In the genomic region with DNA sequence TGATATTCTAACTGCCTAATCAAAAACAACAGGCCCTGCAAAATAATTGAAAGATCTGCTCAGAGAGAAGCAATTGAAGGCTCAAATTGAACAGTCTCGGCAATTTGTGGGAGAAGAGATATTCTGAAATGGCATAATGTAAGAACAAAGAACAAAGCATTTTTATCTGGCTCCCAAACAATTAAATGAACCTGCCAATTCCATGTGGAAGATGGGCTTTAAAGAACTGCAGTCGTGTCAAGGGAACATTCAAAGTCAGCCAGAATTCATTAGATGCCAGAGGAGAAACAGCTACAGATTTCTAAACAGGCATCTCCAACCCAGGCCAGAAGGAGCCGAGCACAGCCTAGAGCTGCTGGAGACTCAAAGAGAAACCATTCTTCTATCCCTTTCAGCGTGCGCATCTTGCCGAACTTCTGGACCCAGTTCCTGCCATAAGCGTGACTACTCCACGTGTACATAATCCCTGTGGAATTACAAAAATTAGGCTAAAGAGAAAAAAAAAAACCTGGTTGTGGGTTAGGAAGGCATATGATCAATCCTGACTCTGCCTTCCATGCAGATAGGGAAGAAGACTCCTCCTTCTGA, we compare ENCODE assay signal across 19 cellular contexts.
A peak's percentile ranks its signal among the peaks of the same experiment; 100 is the strongest.
DNase-seq lines count a peak whose midpoint lies in the region; ATAC-seq and TF ChIP-seq lines count a peak whose summit lies in the region.
"Had no signal": no experiment of that assay in that cellular context is flagged by ENCODE, and none has a peak within 500 bp of the region (broad histone marks: within the 10 kb centered on the region; RNA-seq: fewer than 3 reads in every experiment).

No MANE protein-coding gene starts in this region.

- peaks cover 12% of the 10 kb centered on the region for H3K27me3 Mint-ChIP-seq in glutamatergic neuron (ENCODE audit: unreplicated experiment)

- H3K9me3 ChIP-seq in left ventricle myocardium inferior (replicated peaks) (peaks cover 8% of the 10 kb centered on the region), SK-N-SH (no peaks in the 10 kb centered on the region)

- 88% methylated on average over 8 of the region's 8 CpGs for WGBS in SK-N-SH (ENCODE audit: low lambda C conversion rate)

- peaks cover 13% of the 10 kb centered on the region for H3K36me3 Mint-ChIP-seq in glutamatergic neuron (ENCODE audit: unreplicated experiment)

- H3K4me3 Mint-ChIP-seq in glutamatergic neuron (ENCODE audit: unreplicated experiment): no peak overlapping the region
- H3K4me3 Mint-ChIP-seq: B cell; CD4-positive, alpha-beta T cell had no signal

- peak overlapping the region; percentile 28 for H3K27ac Mint-ChIP-seq in glutamatergic neuron (ENCODE audit: unreplicated experiment)
- H3K27ac Mint-ChIP-seq: B cell; CD4-positive, alpha-beta T cell had no signal

- H3K4me3 ChIP-seq in left ventricle myocardium inferior (no peak overlapping the region), SK-N-SH (ENCODE audit: low read depth in 2 of 2, low read length in 1 of 2) (no peak overlapping the region)
- H3K4me3 ChIP-seq: MG63 had no signal

- intact Hi-C loops in left ventricle myocardium superior (cut with micrococcal nuclease) (no loop called here), left ventricle myocardium inferior (cut with micrococcal nuclease) (no loop called here)

- H3K9ac ChIP-seq in SK-N-SH: no peak overlapping the region

- peaks cover 3% of the 10 kb centered on the region for H3F3A ChIP-seq in SK-N-SH (replicated peaks; ENCODE audit: insufficient read depth)

- H3K36me3 ChIP-seq in left ventricle myocardium inferior (no peaks in the 10 kb centered on the region), SK-N-SH (replicated peaks in 1 of 2; ENCODE audit: control insufficient read depth in 1 of 2, insufficient read depth in 2 of 2, low read length in 1 of 2) (peaks cover 0 to 7% of the 10 kb centered on the region in 2 experiments)

- CTCF ChIA-PET in SK-N-SH (lab: Yijun Ruan, JAX): interaction anchor here (0.6 to 1.0 kb wide), 5 partner anchors 10 to 184 kb away, joined by 3 to 4 read pairs (median 3); no protein-coding TSS in a partner anchor

- POLR2A ChIA-PET in SK-N-SH (lab: Yijun Ruan, JAX): no interaction called here

- TF ChIP-seq EP300 in SK-N-SH (IDR thresholded peaks at IDR 0.05; ENCODE audit: borderline replicate concordance in 1 of 2, low read depth in 1 of 2, low read length in 1 of 2): peak in 1 of 2 experiments; percentile 69; a peak in 2 of 4 replicates

- peaks cover 19% of the 10 kb centered on the region for H4K20me1 ChIP-seq in SK-N-SH (ENCODE audit: insufficient read depth)

- H3K27ac ChIP-seq in left ventricle myocardium inferior (replicated peaks) (no peak overlapping the region), SK-N-SH (ENCODE audit: low read depth in 2 of 2, low read length in 1 of 2) (no peak overlapping the region)

- no peak overlapping the region for H3K4me2 ChIP-seq in SK-N-SH

- H3K79me2 ChIP-seq in SK-N-SH (ENCODE audit: insufficient read depth): peaks cover 80% of the 10 kb centered on the region

- no peaks in the 10 kb centered on the region for H3K9me2 ChIP-seq in SK-N-SH

- no peak for DNase-seq in left ventricle myocardium superior
- no peak for DNase-seq in left ventricle myocardium inferior
- DNase-seq in SK-N-SH: peak; percentile 32
- no peak for DNase-seq in glutamatergic neuron
- no peak for DNase-seq in NK-92 treated with Interleukin-12 subunit alpha and Interleukin-12 subunit beta, amount 100 ng/mL, for 24 hours (lab: John Stamatoyannopoulos, UW)
- DNase-seq in NCI-H2227 treated with DMSO at 0.1 percent for 48 hours (lab: John Stamatoyannopoulos, UW): no peak
- DNase-seq: CD4-positive, alpha-beta T cell; DMS79; KG1; MG63; NCI-H1105 treated with DMSO at 0.1 percent for 48 hours; NCI-H187; NCI-H446 treated with DMSO at 0.1 percent for 48 hours; NCI-H774; SHP77 had no signal

- TF ChIP-seq CTCF in left ventricle myocardium inferior (IDR thresholded peaks at IDR 0.05; ENCODE audit: borderline replicate concordance) (no peak), SK-N-SH (IDR thresholded peaks at IDR 0.05) (no peak), glutamatergic neuron (IDR thresholded peaks at IDR 0.05; ENCODE audit: partially characterized antibody, unreplicated experiment) (no peak)

- no peak overlapping the region for H2AFZ ChIP-seq in SK-N-SH (ENCODE audit: low read depth)

- ATAC-seq in left ventricle myocardium superior (peak; percentile 39), HG02610 (IDR thresholded peaks at IDR 0.05; ENCODE audit: unreplicated experiment) (no peak), GM21528 (IDR thresholded peaks at IDR 0.05; ENCODE audit: low FRiP score, unreplicated experiment) (no peak)
- ATAC-seq: Panc1 had no signal

- H3K9me3 Mint-ChIP-seq in glutamatergic neuron (ENCODE audit: unreplicated experiment): peaks cover 5% of the 10 kb centered on the region
- H3K9me3 Mint-ChIP-seq: CD4-positive, alpha-beta T cell had no signal

- H3K27me3 ChIP-seq in left ventricle myocardium inferior (ENCODE audit: low read depth) (no peaks in the 10 kb centered on the region), SK-N-SH (ENCODE audit: insufficient read depth) (no peaks in the 10 kb centered on the region)
- H3K27me3 ChIP-seq: MG63 had no signal

- H3K4me1 ChIP-seq in left ventricle myocardium inferior: peaks cover 19% of the 10 kb centered on the region
- H3K4me1 ChIP-seq in SK-N-SH (ENCODE audit: control insufficient read depth in 1 of 2, insufficient read depth in 2 of 2, low read depth in 1 of 2, low read length in 1 of 2): peaks cover 0 to 3% of the 10 kb centered on the region in 2 experiments; a peak in 1 of 4 replicates

- no peak for TF ChIP-seq RAD21 in SK-N-SH (IDR thresholded peaks at IDR 0.05; ENCODE audit: low read length)

- peaks cover 33% of the 10 kb centered on the region for H3K4me1 Mint-ChIP-seq in glutamatergic neuron (ENCODE audit: low read depth, unreplicated experiment)
- H3K4me1 Mint-ChIP-seq: B cell had no signal

TF ChIP-seq in SK-N-SH, 30 proteins besides CTCF, POLR2A, EP300 and RAD21 (continues in another document):
- TF ChIP-seq RCOR1 (IDR thresholded peaks at IDR 0.05; ENCODE audit: low read length): peak; percentile 70
- TF ChIP-seq NFIC (IDR thresholded peaks at IDR 0.05; ENCODE audit: borderline replicate concordance): no peak
- TF ChIP-seq TAF1 (IDR thresholded peaks at IDR 0.05; ENCODE audit: borderline replicate concordance, low read depth, low read length): no peak
- TF ChIP-seq GABPA (IDR thresholded peaks at IDR 0.05; ENCODE audit: low read depth): no peak
- no peak for TF ChIP-seq FOXM1 (IDR thresholded peaks at IDR 0.05; ENCODE audit: low read depth)
- TF ChIP-seq TEAD4 (IDR thresholded peaks at IDR 0.05; ENCODE audit: borderline replicate concordance, insufficient read depth): no peak
- TF ChIP-seq IRF3 (IDR thresholded peaks at IDR 0.05; ENCODE audit: low read depth, low read length): no peak
- TF ChIP-seq GATA2 (CRISPR knock-in tag; IDR thresholded peaks at IDR 0.05): 0 out of 2 replicates have a peak, but pooled peaks have one; percentile 21
- no peak for TF ChIP-seq FOSL2 (IDR thresholded peaks at IDR 0.05; ENCODE audit: borderline replicate concordance, low read depth)
- no peak for TF ChIP-seq REST (IDR thresholded peaks at IDR 0.05; ENCODE audit: low read depth, low read length)
- TF ChIP-seq MXI1 (IDR thresholded peaks at IDR 0.05; ENCODE audit: low read depth, low read length): peak; percentile 56; the same call in 1 of the 2 replicates
